ENCODE assay signal across 11 cellular contexts in the genomic region with DNA sequence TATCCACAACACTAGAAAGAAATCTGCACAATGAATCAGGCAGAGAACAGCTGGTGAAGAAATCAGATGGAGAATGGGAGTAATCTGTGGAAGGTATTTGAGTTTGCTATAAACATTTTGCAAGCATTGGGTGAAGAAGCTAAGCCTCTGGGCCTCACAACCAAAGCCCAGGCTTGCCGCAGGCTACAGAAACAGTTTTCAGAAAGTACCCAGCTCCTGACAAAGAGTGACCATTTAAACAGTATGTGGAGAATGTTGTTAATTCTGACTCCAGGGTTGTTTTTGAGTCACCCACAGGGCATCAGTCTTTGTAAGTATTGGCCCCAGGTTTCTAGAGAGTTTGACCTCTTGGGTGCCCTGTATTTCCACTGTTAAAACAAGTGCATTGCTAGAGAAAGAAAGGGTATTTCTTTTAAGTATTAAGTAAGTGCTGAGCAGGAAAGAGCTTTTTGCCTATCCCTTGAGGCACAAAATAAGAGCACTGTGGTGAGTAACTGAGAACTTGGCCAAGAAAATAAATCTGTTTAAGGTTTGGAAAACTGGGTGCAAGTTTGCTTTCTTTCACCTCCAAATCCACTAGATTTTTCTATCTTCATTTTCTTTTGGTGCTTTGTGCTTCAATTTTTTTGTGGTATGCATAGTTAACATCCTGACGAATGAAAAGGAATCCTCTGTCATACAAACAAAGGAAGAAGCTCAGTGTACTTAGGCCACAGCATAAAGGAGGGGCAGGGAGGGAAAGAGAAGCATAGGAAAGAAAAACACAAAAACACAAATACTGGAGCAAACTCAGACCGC.
DNase-seq lines count a peak whose midpoint lies in the region; ATAC-seq and TF ChIP-seq lines count a peak whose summit lies in the region.
"Had no signal": no experiment of that assay in that cellular context is flagged by ENCODE, and none has a peak within 500 bp of the region (broad histone marks: within the 10 kb centered on the region; RNA-seq: fewer than 3 reads in every experiment).

No MANE protein-coding gene starts in this region.

- H3K4me1 Mint-ChIP-seq in naive thymus-derived CD8-positive, alpha-beta T cell = no peaks in the 10 kb centered on the region

- H3K4me3 ChIP-seq in HUES64 (ENCODE audit: low read length) (no peak overlapping the region), breast epithelium (no peak overlapping the region), testis (no peak overlapping the region)

- TF ChIP-seq CTCF in breast epithelium (IDR thresholded peaks at IDR 0.05) (no peak), testis (IDR thresholded peaks at IDR 0.05) (no peak)

- peaks cover 0 to 9% (median 0%) of the 10 kb centered on the region in 5 donors for H3K27me3 Mint-ChIP-seq in naive thymus-derived CD8-positive, alpha-beta T cell

- H3K36me3 Mint-ChIP-seq in naive thymus-derived CD8-positive, alpha-beta T cell = peaks cover 0 to 2% (median 0%) of the 10 kb centered on the region in 3 donors

- DNase-seq in breast epithelium (ENCODE audit: low spot score in 2 of 2) (no peak), kidney glomerular epithelial cell (lab: John Stamatoyannopoulos, UW) (peak; percentile 45), testis (no peak), LoVo (ENCODE audit: low spot score) (no peak), NCI-H82 treated with DMSO at 0.1 percent for 48 hours (lab: John Stamatoyannopoulos, UW; ENCODE audit: unreplicated experiment) (no peak)
- DNase-seq in naive thymus-derived CD8-positive, alpha-beta T cell = no peak
- DNase-seq: DMS79 treated with DMSO at 0.1 percent for 48 hours; effector CD8-positive, alpha-beta T cell; RPMI8226 had no signal

- H3K4me1 ChIP-seq in HUES64 (ENCODE audit: insufficient read depth, low read length) = peaks cover 21% of the 10 kb centered on the region
- peaks cover 0 to 8% of the 10 kb centered on the region in 2 donors for H3K4me1 ChIP-seq in breast epithelium
- H3K4me1 ChIP-seq in testis = peaks cover 21% of the 10 kb centered on the region

- no peak overlapping the region for H3K4me3 Mint-ChIP-seq in naive thymus-derived CD8-positive, alpha-beta T cell

- POLR2A ChIA-PET in naive thymus-derived CD8-positive, alpha-beta T cell (lab: Charles Lee) = no interaction called here

- H3K9ac ChIP-seq in HUES64 (ENCODE audit: low read depth, low read length) = peak overlapping the region; percentile 66; the same call in 1 of the 2 replicates

- no peak overlapping the region for H3K27ac Mint-ChIP-seq in naive thymus-derived CD8-positive, alpha-beta T cell

- H3K27me3 ChIP-seq in HUES64 (ENCODE audit: insufficient read depth, low read length) (no peaks in the 10 kb centered on the region), breast epithelium (no peaks in the 10 kb centered on the region), testis (no peaks in the 10 kb centered on the region)

- H3K9me3 Mint-ChIP-seq in naive thymus-derived CD8-positive, alpha-beta T cell = peaks cover 0 to 10% (median 3%) of the 10 kb centered on the region in 9 donors

- TF ChIP-seq POLR2A in breast epithelium (IDR thresholded peaks at IDR 0.05) (no peak), testis (IDR thresholded peaks at IDR 0.05) (no peak)

- H3K9me3 ChIP-seq in HUES64 (ENCODE audit: insufficient read depth, low read depth, low read length) (no peaks in the 10 kb centered on the region), breast epithelium (no peaks in the 10 kb centered on the region), testis (no peaks in the 10 kb centered on the region)

- peak overlapping the region; percentile 20 for H3K27ac ChIP-seq in HUES64 (ENCODE audit: low read depth, low read length)
- H3K27ac ChIP-seq in breast epithelium = peak overlapping the region; percentile 62 to 86
- H3K27ac ChIP-seq in testis = peak overlapping the region; percentile 53 to 78

- 64% methylated on average over 2 of the region's 3 CpGs for WGBS in HUES64
- WGBS in testis, 2 donors = 48 to 56% methylated on average over 3 of the region's 3 CpGs

- no peak for ATAC-seq in naive thymus-derived CD8-positive, alpha-beta T cell
- no peak for ATAC-seq in GM18861 (IDR thresholded peaks at IDR 0.05; ENCODE audit: unreplicated experiment)

- H3K36me3 ChIP-seq in HUES64 (ENCODE audit: insufficient read depth, low read length) (no peaks in the 10 kb centered on the region), breast epithelium (no peaks in the 10 kb centered on the region), testis (ENCODE audit: low read depth, missing control alignments) (no peaks in the 10 kb centered on the region)

- intact Hi-C loops in breast epithelium (cut with DNase I; ENCODE audit: low total_unique reads) = no loop called here
- intact Hi-C loops in testis (cut with DNase I; ENCODE audit: low total_unique reads) = no loop called here

Comparison
In these comparisons a context has a peak if more than half of its experiments do, and no peak if none do; other contexts are left out.
1. H3K27ac ChIP-seq: peak in every context shown above with its lines; median percentile 74 in breast epithelium; 66 in testis; 20 in HUES64.